ENCODE assay signal across 8 cellular contexts in genomic region chr7:100132697-100133137, GRCh38. TPM values are rescaled to one million over a fixed set of nuclear protein-coding genes. Genes with fewer than 3 reads are reported as not detected.
DNase-seq lines count a peak whose midpoint lies in the region; ATAC-seq and TF ChIP-seq lines count a peak whose summit lies in the region.

No MANE protein-coding gene starts in this region.

- H3K36me3 Mint-ChIP-seq in WTC11 (no peaks in the 10 kb centered on the region), chondrocyte (ENCODE audit: low read depth) (no peaks in the 10 kb centered on the region)
- no peaks in the 10 kb centered on the region for H3K36me3 Mint-ChIP-seq in stimulated activated memory B cell treated with anti-CD40 and anti-IgM and Interleukin-4, amounts not matched to agents 10 μg/mL and 1 μg/mL and 100 μg/mL, for 72 hours

- H3K9me3 ChIP-seq in right lobe of liver: no peaks in the 10 kb centered on the region

- no peaks in the 10 kb centered on the region for H3K27me3 ChIP-seq in right lobe of liver

- 21% methylated on average over 3 of the region's 3 CpGs for WGBS in right lobe of liver (ENCODE audit: insufficient coverage, low coverage, low lambda C conversion rate, missing lambda C conversion rate)

- H3K4me1 Mint-ChIP-seq in WTC11: peaks cover 7% of the 10 kb centered on the region
- H3K4me1 Mint-ChIP-seq in chondrocyte (ENCODE audit: low read depth): peaks cover 10% of the 10 kb centered on the region
- H3K4me1 Mint-ChIP-seq in stimulated activated memory B cell treated with anti-CD40 and anti-IgM and Interleukin-4, amounts not matched to agents 10 μg/mL and 1 μg/mL and 100 μg/mL, for 72 hours: peaks cover 30% of the 10 kb centered on the region

- H3K9me3 Mint-ChIP-seq in WTC11 (no peaks in the 10 kb centered on the region), chondrocyte (ENCODE audit: low read depth) (no peaks in the 10 kb centered on the region)
- no peaks in the 10 kb centered on the region for H3K9me3 Mint-ChIP-seq in stimulated activated memory B cell treated with anti-CD40 and anti-IgM and Interleukin-4, amounts not matched to agents 10 μg/mL and 1 μg/mL and 100 μg/mL, for 72 hours

- no peak overlapping the region for H3K27ac ChIP-seq in right lobe of liver

- intact Hi-C loops in right lobe of liver (cut with DNase I): loop anchor here (10.0 kb wide), 1 partner anchor 92 kb away; no protein-coding TSS in a partner anchor

- TF ChIP-seq CTCF in WTC11 (IDR thresholded peaks at IDR 0.05) (peak; percentile 80), chondrocyte (IDR thresholded peaks at IDR 0.05) (peak; percentile 87), right lobe of liver (IDR thresholded peaks at IDR 0.05) (peak; percentile 84 to 85 (median 84))

- no peak overlapping the region for H3K4me3 ChIP-seq in right lobe of liver

- H3K27ac Mint-ChIP-seq in WTC11 (peak overlapping the region; percentile 61; the same call in 1 of the 2 replicates), chondrocyte (ENCODE audit: unreplicated experiment) (no peak overlapping the region)
- no peak overlapping the region for H3K27ac Mint-ChIP-seq in stimulated activated memory B cell treated with anti-CD40 and anti-IgM and Interleukin-4, amounts not matched to agents 10 μg/mL and 1 μg/mL and 100 μg/mL, for 72 hours

- H3K4me1 ChIP-seq in right lobe of liver: peaks cover 0 to 26% (median 0%) of the 10 kb centered on the region in 4 donors

- ATAC-seq in HG02840 (IDR thresholded peaks at IDR 0.05; ENCODE audit: low FRiP score, unreplicated experiment) (peak; percentile 53), WTC11 (peak; percentile 82), right lobe of liver (peak; percentile 77 to 83 (median 78))
- ATAC-seq in stimulated activated memory B cell treated with anti-CD40 and anti-IgM and Interleukin-4, amounts not matched to agents 10 μg/mL and 1 μg/mL and 100 μg/mL, for 72 hours: peak; percentile 82

- H3K4me3 Mint-ChIP-seq in WTC11: no peak overlapping the region
- H3K4me3 Mint-ChIP-seq in chondrocyte (ENCODE audit: unreplicated experiment): no peak overlapping the region
- H3K4me3 Mint-ChIP-seq in stimulated activated memory B cell treated with anti-CD40 and anti-IgM and Interleukin-4, amounts not matched to agents 10 μg/mL and 1 μg/mL and 100 μg/mL, for 72 hours: no peak overlapping the region

- peaks cover 15% of the 10 kb centered on the region for H3K27me3 Mint-ChIP-seq in WTC11 (ENCODE audit: low read depth)
- no peaks in the 10 kb centered on the region for H3K27me3 Mint-ChIP-seq in chondrocyte (ENCODE audit: low read depth)
- no peaks in the 10 kb centered on the region for H3K27me3 Mint-ChIP-seq in stimulated activated memory B cell treated with anti-CD40 and anti-IgM and Interleukin-4, amounts not matched to agents 10 μg/mL and 1 μg/mL and 100 μg/mL, for 72 hours

- in situ Hi-C loops in G401 (cut with HindIII; ENCODE audit: low sequenced_read_pairs): no loop called here

- POLR2A ChIA-PET in WTC11 (lab: Charles Lee): interaction anchor here (0.6 to 1.0 kb wide), 3 partner anchors 22 to 42 kb away, joined by 3 to 6 read pairs (median 3); partner anchors contain the start of gene AP4M1

- CTCF ChIA-PET in WTC11 (lab: Charles Lee): interaction anchor here (0.6 to 4.9 kb wide), 21 partner anchors 9 to 275 kb away, joined by 3 to 54 read pairs (median 4); partner anchors contain the start of genes AP4M1, GAL3ST4, GPC2 and LAMTOR4

- TF ChIP-seq POLR2A in right lobe of liver (IDR thresholded peaks at IDR 0.05): no peak

- H3K36me3 ChIP-seq in right lobe of liver: no peaks in the 10 kb centered on the region

- DNase-seq in G401 (ENCODE audit: low spot score) (peak; percentile 46), NCI-H2196 treated with DMSO at 0.1 percent for 48 hours (lab: John Stamatoyannopoulos, UW; ENCODE audit: unreplicated experiment) (peak; percentile 41), WTC11 (ENCODE audit: low spot score) (peak; percentile 74), chondrocyte (ENCODE audit: low spot score) (no peak), right lobe of liver (peak in 2 of 3 donors; percentile 67 to 68), cortex of kidney (lab: John Stamatoyannopoulos, UW) (no peak)

TF ChIP-seq in WTC11, 78 proteins besides CTCF, POLR2A, EP300 and RAD21:
- TF ChIP-seq, protein P1, sequence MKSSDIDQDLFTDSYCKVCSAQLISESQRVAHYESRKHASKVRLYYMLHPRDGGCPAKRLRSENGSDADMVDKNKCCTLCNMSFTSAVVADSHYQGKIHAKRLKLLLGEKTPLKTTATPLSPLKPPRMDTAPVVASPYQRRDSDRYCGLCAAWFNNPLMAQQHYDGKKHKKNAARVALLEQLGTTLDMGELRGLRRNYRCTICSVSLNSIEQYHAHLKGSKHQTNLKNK (CRISPR knock-in tag; IDR thresholded peaks at IDR 0.05): no peak
- TF ChIP-seq FOXJ3 (CRISPR knock-in tag; IDR thresholded peaks at IDR 0.05; ENCODE audit: borderline replicate concordance) (no peak), FOXP1 (CRISPR knock-in tag; IDR thresholded peaks at IDR 0.05; ENCODE audit: borderline replicate concordance) (no peak), NFATC4 (CRISPR knock-in tag; IDR thresholded peaks at IDR 0.05) (no peak), TEAD4 (CRISPR knock-in tag; IDR thresholded peaks at IDR 0.05) (no peak)

RNA-seq across cellular contexts. Expression of gene MBLAC1, which starts 6.0 kb away (rescaled TPM):
- total RNA-seq in G401 (2014; rRNA removed; shearing (Covaris generic)): 1.7 and 2.9 TPM in 2 replicates
- total RNA-seq in WTC11 (2021) (3.0 to 3.5 TPM (median 3.0 TPM) in 3 replicates), chondrocyte (1.7 to 3.2 TPM (median 2.5 TPM) in 3 replicates), right lobe of liver (1 to 10 TPM in 3 of 6 experiments, under 1 TPM in 3; 0.35 to 2.7 (median 1.1) TPM)

RNA-seq across cellular contexts. Expression of gene CNPY4, which starts 13.3 kb away (rescaled TPM):
- total RNA-seq in G401 (2014; rRNA removed; shearing (Covaris generic)): 26.6 and 30.0 TPM in 2 replicates
- total RNA-seq in WTC11 (2021): 14.3 to 15.1 TPM (median 14.6 TPM) in 3 replicates
- total RNA-seq in chondrocyte: 29.8 to 46.4 TPM (median 31.5 TPM) in 3 replicates
- 1 to 10 TPM; 2.9 to 4.9 (median 3.9) TPM for total RNA-seq in right lobe of liver

RNA-seq across cellular contexts. Expression of gene TAF6, which starts 13.6 kb away (rescaled TPM):
- 26.6 and 45.6 TPM in 2 replicates for total RNA-seq in G401 (2014; rRNA removed; shearing (Covaris generic))
- 121 to 132 TPM (median 122 TPM) in 3 replicates for total RNA-seq in WTC11 (2021)
- total RNA-seq in chondrocyte: 53.5 to 58.5 TPM (median 54.9 TPM) in 3 replicates
- total RNA-seq in right lobe of liver: 10 to 100 TPM; 11.1 to 27.2 (median 15.8) TPM

RNA-seq across cellular contexts. Expression of gene LAMTOR4, which starts 16.0 kb away (rescaled TPM):
- total RNA-seq in G401 (2014; rRNA removed; shearing (Covaris generic)): 97.5 and 231 TPM in 2 replicates
- total RNA-seq in WTC11 (2021): 199 to 235 TPM (median 227 TPM) in 3 replicates
- 73.2 to 89.4 TPM (median 75.7 TPM) in 3 replicates for total RNA-seq in chondrocyte
- total RNA-seq in right lobe of liver: 10 to 100 TPM; 35.8 to 66.6 (median 44.9) TPM

RNA-seq across cellular contexts. Expression of gene TRAPPC14, which starts 25.8 kb away (rescaled TPM):
- 9.0 and 14.4 TPM in 2 replicates for total RNA-seq in G401 (2014; rRNA removed; shearing (Covaris generic))
- 25.0 to 28.0 TPM (median 25.1 TPM) in 3 replicates for total RNA-seq in WTC11 (2021)
- total RNA-seq in chondrocyte: 15.4 to 19.7 TPM (median 16.3 TPM) in 3 replicates
- 10 to 100 TPM in 4 of 6 experiments, 1 to 10 TPM in 2; 8.2 to 14.6 (median 10.3) TPM for total RNA-seq in right lobe of liver

Comparison
In these comparisons a context has a peak if more than half of its experiments do, and no peak if none do; other contexts are left out.
1. DNase-seq: peak in G401 (single experiment), NCI-H2196 treated with DMSO at 0.1 percent for 48 hours (single experiment), WTC11 (single experiment) and right lobe of liver (2 of 3); none in chondrocyte (single experiment) and cortex of kidney (single experiment).
2. Peak in every context shown above with its lines, with median percentiles within 50 percentile points of each other: ATAC-seq and CTCF ChIP-seq.